Comparison of ENCODE assay signal across 1 cellular context in the genomic region with DNA sequence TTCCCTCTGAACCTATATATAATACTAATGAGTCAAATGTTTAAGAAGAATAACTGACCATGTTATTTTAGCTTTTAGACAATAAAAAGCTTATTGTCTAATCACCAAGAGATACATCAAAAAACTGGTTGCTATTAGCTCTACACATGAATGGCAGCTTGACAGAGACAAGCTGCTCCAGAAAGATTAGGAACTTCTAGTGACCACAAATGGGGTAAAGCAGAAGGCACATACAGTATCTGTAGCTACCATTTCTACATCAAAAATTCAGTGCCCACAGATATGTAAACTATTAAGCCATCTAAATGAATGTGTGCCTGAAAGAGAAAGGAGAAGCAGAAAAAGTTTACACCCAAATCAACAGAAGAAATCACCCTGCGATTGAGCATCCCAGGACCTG.
TF ChIP-seq lines count a peak whose summit lies in the region.

No MANE protein-coding gene starts in this region.

TF ChIP-seq in K562, 482 proteins besides CTCF, POLR2A, EP300 and RAD21 (continued from another document and continues in another):
- TF ChIP-seq ZNF507 (tag; conservative IDR thresholded peaks at IDR 0.05) (no peak), POLR2AphosphoS5 (IDR thresholded peaks at IDR 0.05; ENCODE audit: control insufficient read depth, insufficient read depth, low read depth, low read length) (peak; percentile 56; the same call in 1 of the 2 replicates), HDAC3 (IDR thresholded peaks at IDR 0.05; ENCODE audit: borderline replicate concordance, partially characterized antibody) (peak; percentile 21), ZNF347 (CRISPR knock-in tag; IDR thresholded peaks at IDR 0.05; ENCODE audit: low read depth) (no peak), TAL1 (IDR thresholded peaks at IDR 0.05) (peak; percentile 88), MEF2D (tag; conservative IDR thresholded peaks at IDR 0.05; ENCODE audit: low read depth) (no peak), L3MBTL2 (IDR thresholded peaks at IDR 0.05) (no peak), ZFX (CRISPR knock-in tag; IDR thresholded peaks at IDR 0.05) (no peak), NBN (IDR thresholded peaks at IDR 0.05; ENCODE audit: low read depth) (no peak), ZNF668 (CRISPR knock-in tag; IDR thresholded peaks at IDR 0.05) (no peak), ZFP30 (CRISPR knock-in tag; IDR thresholded peaks at IDR 0.05; ENCODE audit: borderline replicate concordance) (no peak), PTRF (tag; IDR thresholded peaks at IDR 0.05) (no peak), KLF13 (tag; IDR thresholded peaks at IDR 0.05; ENCODE audit: borderline replicate concordance, low read depth) (no peak), ZNF134 (CRISPR knock-in tag; conservative IDR thresholded peaks at IDR 0.05) (no peak), ZNF696 (CRISPR knock-in tag; conservative IDR thresholded peaks at IDR 0.05) (no peak), TEAD1 (CRISPR knock-in tag; IDR thresholded peaks at IDR 0.05) (no peak), KDM1A (IDR thresholded peaks at IDR 0.05) (peak; percentile 18 to 27; a peak in 1 of 4 replicates), ELF2 (CRISPR knock-in tag; IDR thresholded peaks at IDR 0.05) (no peak), POLR2AphosphoS2 (IDR thresholded peaks at IDR 0.05; ENCODE audit: low read length) (no peak), HMG20B (CRISPR knock-in tag; IDR thresholded peaks at IDR 0.05) (no peak), NFE2 (IDR thresholded peaks at IDR 0.05; ENCODE audit: low read depth) (no peak), PML (IDR thresholded peaks at IDR 0.05; ENCODE audit: low read length) (peak; percentile 80), PRMT5 (CRISPR knock-in tag; IDR thresholded peaks at IDR 0.05) (no peak), SUPT5H (IDR thresholded peaks at IDR 0.05) (no peak), RAD51 (IDR thresholded peaks at IDR 0.05; ENCODE audit: borderline replicate concordance, low read depth) (no peak), EZH2 (IDR thresholded peaks at IDR 0.05; ENCODE audit: borderline replicate concordance, low read depth, low read length) (no peak), SP2 (IDR thresholded peaks at IDR 0.05; ENCODE audit: extremely low read depth, low read depth, low read length, poor library complexity, severe bottlenecking) (no peak)
- TF ChIP-seq, protein P1, sequence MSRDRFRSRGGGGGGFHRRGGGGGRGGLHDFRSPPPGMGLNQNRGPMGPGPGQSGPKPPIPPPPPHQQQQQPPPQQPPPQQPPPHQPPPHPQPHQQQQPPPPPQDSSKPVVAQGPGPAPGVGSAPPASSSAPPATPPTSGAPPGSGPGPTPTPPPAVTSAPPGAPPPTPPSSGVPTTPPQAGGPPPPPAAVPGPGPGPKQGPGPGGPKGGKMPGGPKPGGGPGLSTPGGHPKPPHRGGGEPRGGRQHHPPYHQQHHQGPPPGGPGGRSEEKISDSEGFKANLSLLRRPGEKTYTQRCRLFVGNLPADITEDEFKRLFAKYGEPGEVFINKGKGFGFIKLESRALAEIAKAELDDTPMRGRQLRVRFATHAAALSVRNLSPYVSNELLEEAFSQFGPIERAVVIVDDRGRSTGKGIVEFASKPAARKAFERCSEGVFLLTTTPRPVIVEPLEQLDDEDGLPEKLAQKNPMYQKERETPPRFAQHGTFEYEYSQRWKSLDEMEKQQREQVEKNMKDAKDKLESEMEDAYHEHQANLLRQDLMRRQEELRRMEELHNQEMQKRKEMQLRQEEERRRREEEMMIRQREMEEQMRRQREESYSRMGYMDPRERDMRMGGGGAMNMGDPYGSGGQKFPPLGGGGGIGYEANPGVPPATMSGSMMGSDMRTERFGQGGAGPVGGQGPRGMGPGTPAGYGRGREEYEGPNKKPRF (IDR thresholded peaks at IDR 0.05; ENCODE audit: low read depth, low read length): no peak
- TF ChIP-seq, protein P2, sequence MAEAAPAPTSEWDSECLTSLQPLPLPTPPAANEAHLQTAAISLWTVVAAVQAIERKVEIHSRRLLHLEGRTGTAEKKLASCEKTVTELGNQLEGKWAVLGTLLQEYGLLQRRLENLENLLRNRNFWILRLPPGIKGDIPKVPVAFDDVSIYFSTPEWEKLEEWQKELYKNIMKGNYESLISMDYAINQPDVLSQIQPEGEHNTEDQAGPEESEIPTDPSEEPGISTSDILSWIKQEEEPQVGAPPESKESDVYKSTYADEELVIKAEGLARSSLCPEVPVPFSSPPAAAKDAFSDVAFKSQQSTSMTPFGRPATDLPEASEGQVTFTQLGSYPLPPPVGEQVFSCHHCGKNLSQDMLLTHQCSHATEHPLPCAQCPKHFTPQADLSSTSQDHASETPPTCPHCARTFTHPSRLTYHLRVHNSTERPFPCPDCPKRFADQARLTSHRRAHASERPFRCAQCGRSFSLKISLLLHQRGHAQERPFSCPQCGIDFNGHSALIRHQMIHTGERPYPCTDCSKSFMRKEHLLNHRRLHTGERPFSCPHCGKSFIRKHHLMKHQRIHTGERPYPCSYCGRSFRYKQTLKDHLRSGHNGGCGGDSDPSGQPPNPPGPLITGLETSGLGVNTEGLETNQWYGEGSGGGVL (CRISPR knock-in tag; IDR thresholded peaks at IDR 0.05): no peak
- TF ChIP-seq, protein P3, sequence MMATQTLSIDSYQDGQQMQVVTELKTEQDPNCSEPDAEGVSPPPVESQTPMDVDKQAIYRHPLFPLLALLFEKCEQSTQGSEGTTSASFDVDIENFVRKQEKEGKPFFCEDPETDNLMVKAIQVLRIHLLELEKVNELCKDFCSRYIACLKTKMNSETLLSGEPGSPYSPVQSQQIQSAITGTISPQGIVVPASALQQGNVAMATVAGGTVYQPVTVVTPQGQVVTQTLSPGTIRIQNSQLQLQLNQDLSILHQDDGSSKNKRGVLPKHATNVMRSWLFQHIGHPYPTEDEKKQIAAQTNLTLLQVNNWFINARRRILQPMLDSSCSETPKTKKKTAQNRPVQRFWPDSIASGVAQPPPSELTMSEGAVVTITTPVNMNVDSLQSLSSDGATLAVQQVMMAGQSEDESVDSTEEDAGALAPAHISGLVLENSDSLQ (IDR thresholded peaks at IDR 0.05): peak; percentile 87
- TF ChIP-seq, protein P4, sequence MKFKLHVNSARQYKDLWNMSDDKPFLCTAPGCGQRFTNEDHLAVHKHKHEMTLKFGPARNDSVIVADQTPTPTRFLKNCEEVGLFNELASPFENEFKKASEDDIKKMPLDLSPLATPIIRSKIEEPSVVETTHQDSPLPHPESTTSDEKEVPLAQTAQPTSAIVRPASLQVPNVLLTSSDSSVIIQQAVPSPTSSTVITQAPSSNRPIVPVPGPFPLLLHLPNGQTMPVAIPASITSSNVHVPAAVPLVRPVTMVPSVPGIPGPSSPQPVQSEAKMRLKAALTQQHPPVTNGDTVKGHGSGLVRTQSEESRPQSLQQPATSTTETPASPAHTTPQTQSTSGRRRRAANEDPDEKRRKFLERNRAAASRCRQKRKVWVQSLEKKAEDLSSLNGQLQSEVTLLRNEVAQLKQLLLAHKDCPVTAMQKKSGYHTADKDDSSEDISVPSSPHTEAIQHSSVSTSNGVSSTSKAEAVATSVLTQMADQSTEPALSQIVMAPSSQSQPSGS (CRISPR knock-in tag; IDR thresholded peaks at IDR 0.05): no peak
- TF ChIP-seq, protein P5, sequence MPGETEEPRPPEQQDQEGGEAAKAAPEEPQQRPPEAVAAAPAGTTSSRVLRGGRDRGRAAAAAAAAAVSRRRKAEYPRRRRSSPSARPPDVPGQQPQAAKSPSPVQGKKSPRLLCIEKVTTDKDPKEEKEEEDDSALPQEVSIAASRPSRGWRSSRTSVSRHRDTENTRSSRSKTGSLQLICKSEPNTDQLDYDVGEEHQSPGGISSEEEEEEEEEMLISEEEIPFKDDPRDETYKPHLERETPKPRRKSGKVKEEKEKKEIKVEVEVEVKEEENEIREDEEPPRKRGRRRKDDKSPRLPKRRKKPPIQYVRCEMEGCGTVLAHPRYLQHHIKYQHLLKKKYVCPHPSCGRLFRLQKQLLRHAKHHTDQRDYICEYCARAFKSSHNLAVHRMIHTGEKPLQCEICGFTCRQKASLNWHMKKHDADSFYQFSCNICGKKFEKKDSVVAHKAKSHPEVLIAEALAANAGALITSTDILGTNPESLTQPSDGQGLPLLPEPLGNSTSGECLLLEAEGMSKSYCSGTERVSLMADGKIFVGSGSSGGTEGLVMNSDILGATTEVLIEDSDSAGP (CRISPR knock-in tag; IDR thresholded peaks at IDR 0.05): no peak
- TF ChIP-seq, protein P6, sequence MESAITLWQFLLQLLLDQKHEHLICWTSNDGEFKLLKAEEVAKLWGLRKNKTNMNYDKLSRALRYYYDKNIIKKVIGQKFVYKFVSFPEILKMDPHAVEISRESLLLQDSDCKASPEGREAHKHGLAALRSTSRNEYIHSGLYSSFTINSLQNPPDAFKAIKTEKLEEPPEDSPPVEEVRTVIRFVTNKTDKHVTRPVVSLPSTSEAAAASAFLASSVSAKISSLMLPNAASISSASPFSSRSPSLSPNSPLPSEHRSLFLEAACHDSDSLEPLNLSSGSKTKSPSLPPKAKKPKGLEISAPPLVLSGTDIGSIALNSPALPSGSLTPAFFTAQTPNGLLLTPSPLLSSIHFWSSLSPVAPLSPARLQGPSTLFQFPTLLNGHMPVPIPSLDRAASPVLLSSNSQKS (CRISPR knock-in tag; IDR thresholded peaks at IDR 0.05): no peak
- TF ChIP-seq, protein P7, sequence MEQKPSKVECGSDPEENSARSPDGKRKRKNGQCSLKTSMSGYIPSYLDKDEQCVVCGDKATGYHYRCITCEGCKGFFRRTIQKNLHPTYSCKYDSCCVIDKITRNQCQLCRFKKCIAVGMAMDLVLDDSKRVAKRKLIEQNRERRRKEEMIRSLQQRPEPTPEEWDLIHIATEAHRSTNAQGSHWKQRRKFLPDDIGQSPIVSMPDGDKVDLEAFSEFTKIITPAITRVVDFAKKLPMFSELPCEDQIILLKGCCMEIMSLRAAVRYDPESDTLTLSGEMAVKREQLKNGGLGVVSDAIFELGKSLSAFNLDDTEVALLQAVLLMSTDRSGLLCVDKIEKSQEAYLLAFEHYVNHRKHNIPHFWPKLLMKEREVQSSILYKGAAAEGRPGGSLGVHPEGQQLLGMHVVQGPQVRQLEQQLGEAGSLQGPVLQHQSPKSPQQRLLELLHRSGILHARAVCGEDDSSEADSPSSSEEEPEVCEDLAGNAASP (IDR thresholded peaks at IDR 0.05): no peak
- TF ChIP-seq, protein P8, sequence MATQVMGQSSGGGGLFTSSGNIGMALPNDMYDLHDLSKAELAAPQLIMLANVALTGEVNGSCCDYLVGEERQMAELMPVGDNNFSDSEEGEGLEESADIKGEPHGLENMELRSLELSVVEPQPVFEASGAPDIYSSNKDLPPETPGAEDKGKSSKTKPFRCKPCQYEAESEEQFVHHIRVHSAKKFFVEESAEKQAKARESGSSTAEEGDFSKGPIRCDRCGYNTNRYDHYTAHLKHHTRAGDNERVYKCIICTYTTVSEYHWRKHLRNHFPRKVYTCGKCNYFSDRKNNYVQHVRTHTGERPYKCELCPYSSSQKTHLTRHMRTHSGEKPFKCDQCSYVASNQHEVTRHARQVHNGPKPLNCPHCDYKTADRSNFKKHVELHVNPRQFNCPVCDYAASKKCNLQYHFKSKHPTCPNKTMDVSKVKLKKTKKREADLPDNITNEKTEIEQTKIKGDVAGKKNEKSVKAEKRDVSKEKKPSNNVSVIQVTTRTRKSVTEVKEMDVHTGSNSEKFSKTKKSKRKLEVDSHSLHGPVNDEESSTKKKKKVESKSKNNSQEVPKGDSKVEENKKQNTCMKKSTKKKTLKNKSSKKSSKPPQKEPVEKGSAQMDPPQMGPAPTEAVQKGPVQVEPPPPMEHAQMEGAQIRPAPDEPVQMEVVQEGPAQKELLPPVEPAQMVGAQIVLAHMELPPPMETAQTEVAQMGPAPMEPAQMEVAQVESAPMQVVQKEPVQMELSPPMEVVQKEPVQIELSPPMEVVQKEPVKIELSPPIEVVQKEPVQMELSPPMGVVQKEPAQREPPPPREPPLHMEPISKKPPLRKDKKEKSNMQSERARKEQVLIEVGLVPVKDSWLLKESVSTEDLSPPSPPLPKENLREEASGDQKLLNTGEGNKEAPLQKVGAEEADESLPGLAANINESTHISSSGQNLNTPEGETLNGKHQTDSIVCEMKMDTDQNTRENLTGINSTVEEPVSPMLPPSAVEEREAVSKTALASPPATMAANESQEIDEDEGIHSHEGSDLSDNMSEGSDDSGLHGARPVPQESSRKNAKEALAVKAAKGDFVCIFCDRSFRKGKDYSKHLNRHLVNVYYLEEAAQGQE (CRISPR knock-in tag; IDR thresholded peaks at IDR 0.05; ENCODE audit: low read depth): no peak
- TF ChIP-seq, protein P9, sequence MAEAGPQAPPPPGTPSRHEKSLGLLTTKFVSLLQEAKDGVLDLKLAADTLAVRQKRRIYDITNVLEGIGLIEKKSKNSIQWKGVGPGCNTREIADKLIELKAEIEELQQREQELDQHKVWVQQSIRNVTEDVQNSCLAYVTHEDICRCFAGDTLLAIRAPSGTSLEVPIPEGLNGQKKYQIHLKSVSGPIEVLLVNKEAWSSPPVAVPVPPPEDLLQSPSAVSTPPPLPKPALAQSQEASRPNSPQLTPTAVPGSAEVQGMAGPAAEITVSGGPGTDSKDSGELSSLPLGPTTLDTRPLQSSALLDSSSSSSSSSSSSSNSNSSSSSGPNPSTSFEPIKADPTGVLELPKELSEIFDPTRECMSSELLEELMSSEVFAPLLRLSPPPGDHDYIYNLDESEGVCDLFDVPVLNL (CRISPR knock-in tag; IDR thresholded peaks at IDR 0.05; ENCODE audit: low read depth): no peak
